ENCODE assay signal across 8 cellular contexts in genomic region chr19:6632002-6632621, GRCh38. TPM values are rescaled to one million over a fixed set of nuclear protein-coding genes. Genes with fewer than 3 reads are reported as not detected.
DNase-seq lines count a peak whose midpoint lies in the region; ATAC-seq and TF ChIP-seq lines count a peak whose summit lies in the region.

No MANE protein-coding gene starts in this region.

- H3K4me1 Mint-ChIP-seq in GM23338: no peaks in the 10 kb centered on the region

- H3K79me2 ChIP-seq in GM23338 (replicated peaks; ENCODE audit: insufficient read depth): no peaks in the 10 kb centered on the region

- peak; percentile 86 to 89 for TF ChIP-seq RAD21 in liver (IDR thresholded peaks at IDR 0.05)

- peak; percentile 80 to 87 for TF ChIP-seq CTCF in GM23338 (conservative IDR thresholded peaks at IDR 0.05; ENCODE audit: low read depth in 2 of 2)
- TF ChIP-seq CTCF in choroid plexus epithelial cell (conservative IDR thresholded peaks at IDR 0.05; ENCODE audit: low read depth, low read length): peak; percentile 88
- TF ChIP-seq CTCF in liver (IDR thresholded peaks at IDR 0.05; ENCODE audit: low read depth, low read length, missing input control): peak; percentile 70

- H3K9me2 ChIP-seq in GM23338 (ENCODE audit: insufficient read depth): no peaks in the 10 kb centered on the region

- peaks cover 87% of the 10 kb centered on the region for H3K9me3 Mint-ChIP-seq in GM23338

- H3K27me3 Mint-ChIP-seq in GM23338 (ENCODE audit: insufficient read depth, low read depth, poor library complexity): peaks cover 2% of the 10 kb centered on the region

- H3K27ac Mint-ChIP-seq in GM23338: no peak overlapping the region

- H3F3A ChIP-seq in GM23338 (replicated peaks; ENCODE audit: low read depth): no peaks in the 10 kb centered on the region

- H3K4me3 ChIP-seq in GM23338 (no peak overlapping the region), choroid plexus epithelial cell (ENCODE audit: low read depth, low read length) (no peak overlapping the region), liver (ENCODE audit: low read depth in 1 of 3, low read length in 3 of 3) (no peak overlapping the region)

- no peak overlapping the region for H2AFZ ChIP-seq in GM23338

- peak; percentile 64 for DNase-seq in AG08395 (ENCODE audit: low spot score)
- peak; percentile 91 for DNase-seq in GM23338 (ENCODE audit: low spot score)
- DNase-seq in NCI-H446 (lab: John Stamatoyannopoulos, UW): peak; percentile 39 to 79
- peak; percentile 58 for DNase-seq in activated CD4-positive, alpha-beta T cell treated with anti-CD3 and anti-CD28 coated beads for 1 hour
- DNase-seq in choroid plexus epithelial cell (ENCODE audit: low read depth): peak; percentile 84
- peak in 2 of 3 experiments; percentile 54 to 84 for DNase-seq in stimulated activated CD4-positive, alpha-beta T cell treated with anti-CD3 and anti-CD28 coated beads, TNF-alpha, amount 100 ng/mL, for 4 hours (ENCODE audit: low read depth in 3 of 3)

- no peaks in the 10 kb centered on the region for H3K9me3 ChIP-seq in liver (ENCODE audit: control insufficient read depth in 4 of 4, low read length in 3 of 4)

- no peak overlapping the region for H3K4me3 Mint-ChIP-seq in GM23338

- WGBS in liver: 42% methylated on average over 12 of the region's 12 CpGs

- H3K27ac ChIP-seq in GM23338 (ENCODE audit: low read depth): no peak overlapping the region
- H3K27ac ChIP-seq in liver (ENCODE audit: low read depth in 1 of 2, low read length in 2 of 2): no peak overlapping the region

- H4K20me1 ChIP-seq in GM23338 (replicated peaks; ENCODE audit: insufficient read depth): no peaks in the 10 kb centered on the region

- H3K27me3 ChIP-seq in GM23338 (ENCODE audit: insufficient read depth): no peaks in the 10 kb centered on the region
- peaks cover 0 to 4% (median 0%) of the 10 kb centered on the region in 4 donors for H3K27me3 ChIP-seq in liver (ENCODE audit: control insufficient read depth in 4 of 4, insufficient read depth in 4 of 4, low read length in 3 of 4)

- H3K36me3 Mint-ChIP-seq in GM23338 (ENCODE audit: low read depth): peaks cover 32% of the 10 kb centered on the region

- ATAC-seq in GM23338 (peak; percentile 36; the same call in 2 of the 3 replicates), HG02840 (IDR thresholded peaks at IDR 0.05; ENCODE audit: low FRiP score, unreplicated experiment) (no peak)

- H3K4me2 ChIP-seq in GM23338: no peak overlapping the region

- no peak overlapping the region for H3K9ac ChIP-seq in liver (ENCODE audit: low read depth in 1 of 2, low read length in 2 of 2)

- 0 out of 2 replicates have a peak, but pooled peaks cover 3% of the 10 kb centered on the region for H3K36me3 ChIP-seq in GM23338 (ENCODE audit: insufficient read depth)
- H3K36me3 ChIP-seq in liver (ENCODE audit: control insufficient read depth in 4 of 4, insufficient read depth in 3 of 4, low read depth in 1 of 4, low read length in 3 of 4): no peaks in the 10 kb centered on the region

- H3K4me1 ChIP-seq in GM23338 (ENCODE audit: insufficient read depth) (no peaks in the 10 kb centered on the region), liver (ENCODE audit: control insufficient read depth in 4 of 4, insufficient read depth in 4 of 4, low read length in 3 of 4) (no peaks in the 10 kb centered on the region)

TF ChIP-seq in GM23338, 12 proteins besides CTCF, POLR2A, EP300 and RAD21 (continues in another document):
- TF ChIP-seq EZH2 (IDR thresholded peaks at IDR 0.05; ENCODE audit: low read depth, unreplicated experiment) (no peak), JUNB (IDR thresholded peaks at IDR 0.05; ENCODE audit: unreplicated experiment) (no peak), STAT1 (IDR thresholded peaks at IDR 0.05; ENCODE audit: unreplicated experiment) (no peak)
- TF ChIP-seq, protein P1, sequence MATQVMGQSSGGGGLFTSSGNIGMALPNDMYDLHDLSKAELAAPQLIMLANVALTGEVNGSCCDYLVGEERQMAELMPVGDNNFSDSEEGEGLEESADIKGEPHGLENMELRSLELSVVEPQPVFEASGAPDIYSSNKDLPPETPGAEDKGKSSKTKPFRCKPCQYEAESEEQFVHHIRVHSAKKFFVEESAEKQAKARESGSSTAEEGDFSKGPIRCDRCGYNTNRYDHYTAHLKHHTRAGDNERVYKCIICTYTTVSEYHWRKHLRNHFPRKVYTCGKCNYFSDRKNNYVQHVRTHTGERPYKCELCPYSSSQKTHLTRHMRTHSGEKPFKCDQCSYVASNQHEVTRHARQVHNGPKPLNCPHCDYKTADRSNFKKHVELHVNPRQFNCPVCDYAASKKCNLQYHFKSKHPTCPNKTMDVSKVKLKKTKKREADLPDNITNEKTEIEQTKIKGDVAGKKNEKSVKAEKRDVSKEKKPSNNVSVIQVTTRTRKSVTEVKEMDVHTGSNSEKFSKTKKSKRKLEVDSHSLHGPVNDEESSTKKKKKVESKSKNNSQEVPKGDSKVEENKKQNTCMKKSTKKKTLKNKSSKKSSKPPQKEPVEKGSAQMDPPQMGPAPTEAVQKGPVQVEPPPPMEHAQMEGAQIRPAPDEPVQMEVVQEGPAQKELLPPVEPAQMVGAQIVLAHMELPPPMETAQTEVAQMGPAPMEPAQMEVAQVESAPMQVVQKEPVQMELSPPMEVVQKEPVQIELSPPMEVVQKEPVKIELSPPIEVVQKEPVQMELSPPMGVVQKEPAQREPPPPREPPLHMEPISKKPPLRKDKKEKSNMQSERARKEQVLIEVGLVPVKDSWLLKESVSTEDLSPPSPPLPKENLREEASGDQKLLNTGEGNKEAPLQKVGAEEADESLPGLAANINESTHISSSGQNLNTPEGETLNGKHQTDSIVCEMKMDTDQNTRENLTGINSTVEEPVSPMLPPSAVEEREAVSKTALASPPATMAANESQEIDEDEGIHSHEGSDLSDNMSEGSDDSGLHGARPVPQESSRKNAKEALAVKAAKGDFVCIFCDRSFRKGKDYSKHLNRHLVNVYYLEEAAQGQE (IDR thresholded peaks at IDR 0.05; ENCODE audit: unreplicated experiment): no peak

TF ChIP-seq in liver, 16 proteins besides CTCF, POLR2A, EP300 and RAD21 (continues in another document):
- TF ChIP-seq HNF4G (IDR thresholded peaks at IDR 0.05) (no peak), GABPA (IDR thresholded peaks at IDR 0.05 in 1 of 2, conservative IDR thresholded peaks at IDR 0.05 in 1 of 2) (no peak), FOXA2 (IDR thresholded peaks at IDR 0.05) (no peak), RXRA (IDR thresholded peaks at IDR 0.05) (no peak), HNF4A (conservative IDR thresholded peaks at IDR 0.05) (no peak), ZBTB33 (IDR thresholded peaks at IDR 0.05) (no peak), ATF3 (IDR thresholded peaks at IDR 0.05) (no peak), EGR1 (IDR thresholded peaks at IDR 0.05; ENCODE audit: low read depth in 2 of 2) (no peak), FOXA1 (IDR thresholded peaks at IDR 0.05) (no peak), YY1 (IDR thresholded peaks at IDR 0.05) (no peak)
- TF ChIP-seq, protein P1 (IDR thresholded peaks at IDR 0.05): no peak

RNA-seq across cellular contexts. Expression of gene TNFSF14, which starts 37.8 kb away (rescaled TPM):
- total RNA-seq in GM23338 (2014; rRNA removed; shearing (Covaris generic)): not detected in 2 replicates
- not detected in 2 replicates for polyA plus RNA-seq in GM23338 (2016; fragmentation: Nextera tagmentation; extraction: Ambion mirVana)
- 10 to 100 TPM; 10.1 to 75.6 TPM for total RNA-seq in liver
- 10 to 100 TPM in 1 of 2 donors, 1 to 10 TPM in 1; 6.5 to 14.7 TPM for polyA plus RNA-seq in liver

RNA-seq across cellular contexts. Expression of gene CD70, which starts 41.2 kb away (rescaled TPM):
- 2.0 and 7.3 TPM in 2 replicates for total RNA-seq in GM23338 (2014; rRNA removed; shearing (Covaris generic))
- polyA plus RNA-seq in GM23338 (2016; fragmentation: Nextera tagmentation; extraction: Ambion mirVana): 7.1 and 7.3 TPM in 2 replicates
- not detected for total RNA-seq in liver
- not detected for polyA plus RNA-seq in liver

Comparison
In these comparisons a context has a peak if more than half of its experiments do, and no peak if none do; other contexts are left out.
1. RNA of gene TNFSF14, which starts 37.8 kb away (total RNA-seq): 10.1 to 75.6 TPM in liver; not detected in GM23338; every median in the first group is over 10 times any median in the second.
2. Peak in every context shown above with its lines, with median percentiles within 50 percentile points of each other: DNase-seq and CTCF ChIP-seq.